Comparison of ENCODE assay signal across 11 cellular contexts in genomic region chr11:102620858-102621561, GRCh38. TPM values are rescaled to one million over a fixed set of nuclear protein-coding genes. Genes with fewer than 3 reads are reported as not detected.
DNase-seq lines count a peak whose midpoint lies in the region; ATAC-seq and TF ChIP-seq lines count a peak whose summit lies in the region.
"Had no signal": no experiment of that assay in that cellular context is flagged by ENCODE, and none has a peak within 500 bp of the region (broad histone marks: within the 10 kb centered on the region; RNA-seq: fewer than 3 reads in every experiment).

No MANE protein-coding gene starts in this region.

- no peak overlapping the region for H3K27ac ChIP-seq in ovary

- H3K27me3 ChIP-seq in adipocyte (replicated peaks; ENCODE audit: control insufficient read depth, insufficient read depth, low read length) (peaks cover 3% of the 10 kb centered on the region), ovary (no peaks in the 10 kb centered on the region)

- H3K9ac ChIP-seq in adipocyte (ENCODE audit: low read length) = no peak overlapping the region

- no peaks in the 10 kb centered on the region for H3K9me3 ChIP-seq in adipocyte (ENCODE audit: control insufficient read depth, low read length)
- no peaks in the 10 kb centered on the region for H3K9me3 ChIP-seq in ovary

- H3K4me1 ChIP-seq in adipocyte (ENCODE audit: control insufficient read depth, insufficient read depth, low read length) (no peaks in the 10 kb centered on the region), ovary (ENCODE audit: insufficient read depth) (no peaks in the 10 kb centered on the region)

- ATAC-seq in GM19023 (IDR thresholded peaks at IDR 0.05; ENCODE audit: unreplicated experiment) = peak; percentile 71
- peak; percentile 92 for ATAC-seq in HG02870 (IDR thresholded peaks at IDR 0.05; ENCODE audit: unreplicated experiment)
- ATAC-seq in GM21825 (IDR thresholded peaks at IDR 0.05; ENCODE audit: unreplicated experiment) = no peak
- ATAC-seq in HG03280 (IDR thresholded peaks at IDR 0.05; ENCODE audit: unreplicated experiment) = no peak

- intact Hi-C loops in ovary (cut with DNase I) = no loop called here

- H3K4me3 ChIP-seq in adipocyte (ENCODE audit: low read length) (no peak overlapping the region), ovary (no peak overlapping the region)

- WGBS in ovary, 3 donors = 19 to 36% (median 22%) methylated on average over 12 of the region's 12 CpGs

- TF ChIP-seq CTCF in ovary (IDR thresholded peaks at IDR 0.05) = no peak

- DNase-seq in adipocyte (ENCODE audit: low read depth) = peak; percentile 16
- peak in 3 of 5 donors; percentile 15 to 56 (median 23) for DNase-seq in ovary
- no peak for DNase-seq in kidney tubule cell (ENCODE audit: low spot score)
- DNase-seq: central memory CD4-positive, alpha-beta T cell; H7 had no signal

- no peak for TF ChIP-seq EP300 in ovary (IDR thresholded peaks at IDR 0.05)

- H3K36me3 ChIP-seq in adipocyte (ENCODE audit: control insufficient read depth, insufficient read depth, low read length, severe bottlenecking) (no peaks in the 10 kb centered on the region), ovary (no peaks in the 10 kb centered on the region)

- TF ChIP-seq POLR2A in ovary (IDR thresholded peaks at IDR 0.05) = no peak

RNA-seq across cellular contexts. Expression of gene MMP20, which starts 4.1 kb away (rescaled TPM):
- total RNA-seq in ovary = not detected
- not detected for polyA plus RNA-seq in ovary
- total RNA-seq: G401, H7, progenitor cell of endocrine pancreas had no signal

Comparison
In these comparisons a context has a peak if more than half of its experiments do, and no peak if none do; other contexts are left out.
1. ATAC-seq: peak in GM19023 (single experiment) and HG02870 (single experiment); none in GM21825 (single experiment) and HG03280 (single experiment).